16 cellular contexts compared by ENCODE assay signal in the genomic region with DNA sequence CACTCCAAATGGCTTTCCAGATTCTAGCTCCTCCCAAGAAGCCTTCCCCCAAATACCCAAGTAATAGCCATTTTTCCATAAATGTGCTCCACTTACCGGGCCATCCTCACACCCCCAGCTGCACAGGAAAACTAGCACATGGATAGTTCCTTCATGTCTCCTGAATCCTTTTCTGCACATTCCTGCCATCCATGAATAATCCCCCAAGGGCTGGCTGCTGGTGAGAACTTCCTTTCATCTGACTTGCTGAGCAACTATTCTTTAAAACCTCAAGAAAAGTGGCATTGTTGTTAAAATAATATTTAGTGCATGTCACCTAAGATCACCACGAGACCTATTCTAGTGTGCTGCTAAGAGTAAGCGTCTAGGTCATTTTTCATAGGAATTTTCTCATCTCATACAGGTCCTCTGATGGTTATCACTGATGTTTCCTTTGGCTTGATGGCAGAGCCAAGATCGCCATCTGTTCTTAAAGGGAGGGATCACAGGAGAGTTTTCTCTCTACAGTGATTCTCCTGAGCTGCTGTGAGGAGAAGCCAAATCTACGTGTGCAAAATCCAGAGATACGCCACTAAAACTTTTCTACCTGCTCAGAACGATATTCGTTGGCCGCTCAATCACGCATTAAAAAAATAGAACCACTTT.
"Had no signal": no experiment of that assay in that cellular context is flagged by ENCODE, and none has a peak within 500 bp of the region (broad histone marks: within the 10 kb centered on the region; RNA-seq: fewer than 3 reads in every experiment).

No MANE protein-coding gene starts in this region.

- H3K4me1 ChIP-seq: esophagus muscularis mucosa, parathyroid adenoma, prostate gland, right lobe of liver, testis, tibial nerve had no signal

- H3K9me3 ChIP-seq: esophagus muscularis mucosa, prostate gland, right lobe of liver, testis, tibial nerve had no signal

- H3K9ac ChIP-seq: parathyroid adenoma had no signal

- DNase-seq: effector memory CD4-positive, alpha-beta T cell; left colon; naive thymus-derived CD4-positive, alpha-beta T cell; nephron progenitor cell; right lobe of liver; stimulated activated CD4-positive, alpha-beta T cell treated with anti-CD3 and anti-CD28 coated beads, Interleukin-15, amount 100 ng/mL, for 24 hours; stimulated activated CD4-positive, alpha-beta T cell treated with anti-CD3 and anti-CD28 coated beads, Interleukin-1b, Interleukin-23, amount 100 ng/mL, for 48 hours; stimulated activated CD4-positive, alpha-beta T cell treated with anti-CD3 and anti-CD28 coated beads, Interleukin-4, amount 100 ng/mL, for 24 hours; stimulated activated naive B cell treated with anti-CD40 and anti-IgM and Interleukin-4, amounts not matched to agents 10 μg/mL and 1 μg/mL and 100 μg/mL, for 72 hours; stimulated activated naive CD8-positive, alpha-beta T cell treated with anti-CD3 and anti-CD28 coated beads, Interleukin-15, amount 100 ng/mL, for 72 hours; testis had no signal

- H2AFZ ChIP-seq: parathyroid adenoma had no signal

- H3K4me3 ChIP-seq: esophagus muscularis mucosa, prostate gland, right lobe of liver, testis, tibial nerve had no signal

- H3K27me3 ChIP-seq: esophagus muscularis mucosa, right lobe of liver, testis, tibial nerve had no signal

- H3K79me2 ChIP-seq: parathyroid adenoma had no signal

- H3K27ac ChIP-seq: epithelial cell of prostate, esophagus muscularis mucosa, parathyroid adenoma, prostate gland, right lobe of liver, testis, tibial nerve had no signal

- H3K36me3 ChIP-seq: esophagus muscularis mucosa, prostate gland, right lobe of liver, tibial nerve had no signal
